34 cellular contexts compared by ENCODE assay signal in the genomic region with DNA sequence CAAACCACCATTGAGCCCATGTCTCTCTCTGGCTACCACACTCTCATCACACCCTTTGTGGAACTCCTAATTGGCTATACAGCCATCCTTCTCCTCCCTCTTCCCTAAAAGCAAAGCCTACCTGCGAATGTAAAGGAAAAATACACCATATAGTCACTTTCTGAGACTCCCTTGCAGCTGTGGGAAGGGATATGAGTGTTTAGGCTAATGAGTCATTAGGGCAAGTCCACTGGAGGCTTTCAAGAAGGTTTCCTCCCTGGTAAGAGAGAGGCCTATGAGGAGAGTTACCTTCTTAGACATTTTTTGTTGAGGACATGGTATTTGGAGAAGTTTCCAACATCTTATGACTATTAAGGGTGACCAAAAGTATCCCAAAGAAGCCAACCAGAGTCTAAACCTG. TPM values are rescaled to one million over a fixed set of nuclear protein-coding genes. Genes with fewer than 3 reads are reported as not detected.
DNase-seq lines count a peak whose midpoint lies in the region; ATAC-seq lines count a peak whose summit lies in the region.
"Had no signal": no experiment of that assay in that cellular context is flagged by ENCODE, and none has a peak within 500 bp of the region (broad histone marks: within the 10 kb centered on the region; RNA-seq: fewer than 3 reads in every experiment).

No MANE protein-coding gene starts in this region.

- no peak overlapping the region for H2AK5ac ChIP-seq in mesenchymal stem cell (ENCODE audit: low read length, severe bottlenecking)

- peaks cover 4% of the 10 kb centered on the region for H3K79me1 ChIP-seq in mesenchymal stem cell (replicated peaks; ENCODE audit: low read length, poor library complexity, severe bottlenecking)

- H3K27ac Mint-ChIP-seq in activated T-helper 17 cell treated with anti-CD3 and anti-CD28 coated beads, Interleukin-2, amount 50 U/mL, for 72 hours, result no peak overlapping the region
- H3K27ac Mint-ChIP-seq: activated B cell treated with CpG ODN at 0.5 μM for 24 hours; activated naive CD8-positive, alpha-beta T cell; activated T-helper 2 cell treated with anti-CD3 and anti-CD28 coated beads, Interferon-gamma antibody, Interleukin-2, Interleukin-4, amounts not matched to agents 10 μg/mL and 5 μg/mL and 100 μg/mL, durations not matched to agents 14 hours and 24 hours and 36 hours; mesothelial cell of epicardium; naive B cell; progenitor cell of endocrine pancreas had no signal

- H3K23ac ChIP-seq in mesenchymal stem cell (ENCODE audit: low read length in 2 of 2), result no peak overlapping the region

- H3K27me3 Mint-ChIP-seq in activated T-helper 17 cell treated with anti-CD3 and anti-CD28 coated beads, Interleukin-2, amount 50 U/mL, for 72 hours, result no peaks in the 10 kb centered on the region
- H3K27me3 Mint-ChIP-seq: activated B cell treated with CpG ODN at 0.5 μM for 24 hours; activated naive CD8-positive, alpha-beta T cell; naive B cell had no signal

- peaks cover 16% of the 10 kb centered on the region for H3K36me3 Mint-ChIP-seq in activated T-helper 17 cell treated with anti-CD3 and anti-CD28 coated beads, Interleukin-2, amount 50 U/mL, for 72 hours (ENCODE audit: low read depth)
- H3K36me3 Mint-ChIP-seq: activated naive CD8-positive, alpha-beta T cell; mesothelial cell of epicardium; naive B cell had no signal

- no peak overlapping the region for H4K91ac ChIP-seq in mesenchymal stem cell (ENCODE audit: low read length)

- no peak overlapping the region for H2AFZ ChIP-seq in mesenchymal stem cell (ENCODE audit: low read depth, low read length)

- H3K4me3 ChIP-seq in mesenchymal stem cell (ENCODE audit: insufficient read depth in 1 of 2, low read depth in 1 of 2, low read length in 2 of 2), result no peak overlapping the region
- H3K4me3 ChIP-seq: ascending aorta, coronary artery, heart left ventricle, sigmoid colon had no signal

- H3K4ac ChIP-seq in mesenchymal stem cell (ENCODE audit: low read depth in 1 of 2, low read length in 2 of 2), result no peak overlapping the region

- H3K18ac ChIP-seq in mesenchymal stem cell (ENCODE audit: low read depth in 1 of 2, low read length in 2 of 2), result no peak overlapping the region

- H3K4me1 Mint-ChIP-seq in activated T-helper 17 cell treated with anti-CD3 and anti-CD28 coated beads, Interleukin-2, amount 50 U/mL, for 72 hours, result peaks cover 4% of the 10 kb centered on the region

- no peak overlapping the region for H2BK15ac ChIP-seq in mesenchymal stem cell (ENCODE audit: low read depth, poor library complexity, severe bottlenecking)

- no peak overlapping the region for H2BK12ac ChIP-seq in mesenchymal stem cell (ENCODE audit: low read length in 2 of 2)

- H3K9me3 ChIP-seq in mesenchymal stem cell (ENCODE audit: control insufficient read depth, low read length), result no peaks in the 10 kb centered on the region
- H3K9me3 ChIP-seq: ascending aorta, heart left ventricle, sigmoid colon had no signal

- H3K4me2 ChIP-seq in mesenchymal stem cell (ENCODE audit: low read length, poor library complexity, severe bottlenecking), result no peak overlapping the region

- no peak overlapping the region for H2BK120ac ChIP-seq in mesenchymal stem cell (ENCODE audit: low read depth, low read length)

- H3K4me3 Mint-ChIP-seq in activated T-helper 17 cell treated with anti-CD3 and anti-CD28 coated beads, Interleukin-2, amount 50 U/mL, for 72 hours, result no peak overlapping the region
- H3K4me3 Mint-ChIP-seq: activated B cell treated with CpG ODN at 0.5 μM for 24 hours; activated naive CD8-positive, alpha-beta T cell; mesothelial cell of epicardium; naive B cell had no signal

- no peak overlapping the region for H4K8ac ChIP-seq in mesenchymal stem cell (ENCODE audit: low read length)

- no peak overlapping the region for H3K27ac ChIP-seq in mesenchymal stem cell (ENCODE audit: low read length, poor library complexity, severe bottlenecking)
- H3K27ac ChIP-seq: ascending aorta, C4-2B, coronary artery, heart left ventricle, sigmoid colon had no signal

- H3K9me3 Mint-ChIP-seq in activated T-helper 17 cell treated with anti-CD3 and anti-CD28 coated beads, Interleukin-2, amount 50 U/mL, for 72 hours, result no peaks in the 10 kb centered on the region
- H3K9me3 Mint-ChIP-seq: activated B cell treated with CpG ODN at 0.5 μM for 24 hours; activated T-helper 2 cell treated with anti-CD3 and anti-CD28 coated beads, Interferon-gamma antibody, Interleukin-2, Interleukin-4, amounts not matched to agents 10 μg/mL and 5 μg/mL and 100 μg/mL, durations not matched to agents 14 hours and 24 hours and 36 hours; mesothelial cell of epicardium; naive B cell had no signal

- peaks cover 4 to 10% of the 10 kb centered on the region in 2 experiments for H3K27me3 ChIP-seq in mesenchymal stem cell (ENCODE audit: control insufficient read depth in 1 of 2, insufficient read depth in 1 of 2, low read length in 2 of 2)
- H3K27me3 ChIP-seq: ascending aorta, sigmoid colon had no signal

- no CpG with 5 or more reads among the region's 1 CpG for WGBS in mesenchymal stem cell

- H2BK5ac ChIP-seq in mesenchymal stem cell (ENCODE audit: low read depth, low read length, poor library complexity, severe bottlenecking), result no peak overlapping the region

- peaks cover 6% of the 10 kb centered on the region for H3K4me1 ChIP-seq in mesenchymal stem cell (ENCODE audit: control insufficient read depth, insufficient read depth, low read depth, low read length)

- no peaks in the 10 kb centered on the region for H3K36me3 ChIP-seq in mesenchymal stem cell (ENCODE audit: control insufficient read depth in 1 of 2, insufficient read depth in 2 of 2, low read depth in 1 of 2, low read length in 2 of 2)
- H3K36me3 ChIP-seq: ascending aorta, heart left ventricle, sigmoid colon had no signal

- peak; percentile 20 for DNase-seq in EH (ENCODE audit: low read depth)
- peak; percentile 56 for DNase-seq in HCEC 1CT
- DNase-seq in mesenchymal stem cell, result peak; percentile 14
- DNase-seq in putamen (ENCODE audit: low spot score), result no peak
- no peak for DNase-seq in iPS-NIHi7 (ENCODE audit: extremely low spot score)
- DNase-seq in effector CD4-positive, alpha-beta T cell, result no peak
- DNase-seq: activated B cell treated with CpG ODN at 0.5 μM for 24 hours; activated CD4-positive, alpha-beta T cell treated with anti-CD3 and anti-CD28 coated beads, Interleukin-2, amount 50 U/mL, for 48 hours; activated CD8-positive, alpha-beta memory T cell treated with anti-CD3 and anti-CD28 coated beads, Interleukin-2, amount 50 U/mL, for 4 hours; caudate nucleus; COR-L47; effector memory CD4-positive, alpha-beta T cell; foreskin melanocyte; GDM1; heart left ventricle; kidney; naive B cell; NCI-H1092; NCI-H1694; NCI-H446 treated with DMSO at 0.1 percent for 48 hours; NCI-H82; RPMI8226; sigmoid colon; stimulated activated CD4-positive, alpha-beta T cell treated with anti-CD3 and anti-CD28 coated beads, Interleukin-4, amount 100 ng/mL, for 1 hour; substantia nigra; trophoblast cell had no signal

- no peak overlapping the region for H3K14ac ChIP-seq in mesenchymal stem cell (ENCODE audit: low read length in 2 of 2)

- no peak overlapping the region for H3K9ac ChIP-seq in mesenchymal stem cell (ENCODE audit: low read length)

- ATAC-seq in activated T-helper 17 cell treated with anti-CD3 and anti-CD28 coated beads, Interleukin-2, amount 50 U/mL, for 72 hours (replicated peaks), result peak; percentile 37
- ATAC-seq: heart left ventricle had no signal

RNA-seq across cellular contexts. Expression of a gene that starts 4.1 kb away (rescaled TPM):
- 10 to 100 TPM; 58.8 to 70.8 TPM for total RNA-seq in activated T-helper 17 cell treated with anti-CD3 and anti-CD28 coated beads, Interleukin-2, amount 50 U/mL, for 72 hours
- 32.0 TPM for polyA plus RNA-seq in mesenchymal stem cell (2013, experiment 1 of 2)
- 34.5 TPM for polyA plus RNA-seq in mesenchymal stem cell (2013, experiment 2 of 2)

Comparison
In these comparisons a context has a peak if more than half of its experiments do, and no peak if none do; other contexts are left out.
1. DNase-seq: peak in EH (single experiment), HCEC 1CT (single experiment) and mesenchymal stem cell (single experiment); none in putamen (single experiment), iPS-NIHi7 (single experiment) and effector CD4-positive, alpha-beta T cell (single experiment).